ENCODE assay signal across 8 cellular contexts in genomic region chr2:237923507-237924163, GRCh38. TPM values are rescaled to one million over a fixed set of nuclear protein-coding genes. Genes with fewer than 3 reads are reported as not detected.
DNase-seq lines count a peak whose midpoint lies in the region; ATAC-seq, FAIRE-seq and TF ChIP-seq lines count a peak whose summit lies in the region.

No MANE protein-coding gene starts in this region.

- no peaks in the 10 kb centered on the region; the same call in 1 of the 2 replicates for H3K9me3 ChIP-seq in SJCRH30 (replicated peaks)

- H3K27me3 Mint-ChIP-seq in glutamatergic neuron (ENCODE audit: unreplicated experiment) (peaks cover 8% of the 10 kb centered on the region), progenitor cell of endocrine pancreas (peaks cover 12% of the 10 kb centered on the region)

- TF ChIP-seq POLR2A in GM12891 (IDR thresholded peaks at IDR 0.05; ENCODE audit: low read depth, low read length) = no peak

- no peak overlapping the region for H3K27ac ChIP-seq in SJCRH30
- H3K27ac ChIP-seq in urinary bladder (ENCODE audit: low read depth) = peak overlapping the region; percentile 71

- peak; percentile 92 for ATAC-seq in HG03103 (IDR thresholded peaks at IDR 0.05; ENCODE audit: low read depth, unreplicated experiment)

- peaks cover 2% of the 10 kb centered on the region for H3K4me1 Mint-ChIP-seq in glutamatergic neuron (ENCODE audit: low read depth, unreplicated experiment)
- no peaks in the 10 kb centered on the region for H3K4me1 Mint-ChIP-seq in progenitor cell of endocrine pancreas (ENCODE audit: low read depth)

- peak; percentile 98 for TF ChIP-seq CTCF in glutamatergic neuron (IDR thresholded peaks at IDR 0.05; ENCODE audit: partially characterized antibody, unreplicated experiment)
- TF ChIP-seq CTCF in progenitor cell of endocrine pancreas (IDR thresholded peaks at IDR 0.05; ENCODE audit: unreplicated experiment) = peak; percentile 97

- FAIRE-seq in GM12891 (lab: Jason Lieb, UNC) = peak; percentile 66

- DNase-seq in GM12891 (ENCODE audit: insufficient read length, low spot score) = peak; percentile 96
- peak; percentile 61 to 78 for DNase-seq in SJCRH30
- DNase-seq in activated gamma-delta T cell treated with anti-CD3 and anti-CD28 coated beads, Interleukin-2, amount 50 U/mL, for 16 hours (ENCODE audit: low read depth) = peak; percentile 65
- peak; percentile 90 for DNase-seq in glutamatergic neuron
- peak; percentile 74 for DNase-seq in progenitor cell of endocrine pancreas (ENCODE audit: low spot score, unreplicated experiment)
- no peak for DNase-seq in OCI-M2 (lab: John Stamatoyannopoulos, UW; ENCODE audit: unreplicated experiment)

- peak overlapping the region; percentile 55 for H3K4me3 Mint-ChIP-seq in glutamatergic neuron (ENCODE audit: unreplicated experiment)
- no peak overlapping the region for H3K4me3 Mint-ChIP-seq in progenitor cell of endocrine pancreas (ENCODE audit: low read depth)

- H3K27ac Mint-ChIP-seq in glutamatergic neuron (ENCODE audit: unreplicated experiment) = no peak overlapping the region
- no peak overlapping the region for H3K27ac Mint-ChIP-seq in progenitor cell of endocrine pancreas

- H3K9me3 Mint-ChIP-seq in glutamatergic neuron (ENCODE audit: unreplicated experiment) (peaks cover 1% of the 10 kb centered on the region), progenitor cell of endocrine pancreas (ENCODE audit: low read depth) (no peaks in the 10 kb centered on the region)

- WGBS in urinary bladder = 6% methylated on average over 32 of the region's 32 CpGs

- H3K36me3 Mint-ChIP-seq in glutamatergic neuron (ENCODE audit: unreplicated experiment) = peaks cover 6% of the 10 kb centered on the region
- peaks cover 4% of the 10 kb centered on the region for H3K36me3 Mint-ChIP-seq in progenitor cell of endocrine pancreas (ENCODE audit: insufficient read depth)

- H3K36me3 ChIP-seq in SJCRH30 = no peaks in the 10 kb centered on the region
- H3K36me3 ChIP-seq in urinary bladder (ENCODE audit: insufficient read depth) = no peaks in the 10 kb centered on the region

- no peaks in the 10 kb centered on the region for H3K4me1 ChIP-seq in SJCRH30
- no peaks in the 10 kb centered on the region for H3K4me1 ChIP-seq in urinary bladder (ENCODE audit: insufficient read depth)

- H3K4me3 ChIP-seq in SJCRH30 (peak overlapping the region; percentile 22; the same call in 1 of the 2 replicates), urinary bladder (ENCODE audit: low read depth, low read length) (peak overlapping the region; percentile 34)

- no peaks in the 10 kb centered on the region for H3K27me3 ChIP-seq in SJCRH30

TF ChIP-seq in GM12891, 5 proteins besides CTCF, POLR2A, EP300 and RAD21:
- no peak for TF ChIP-seq POLR2AphosphoS5 (IDR thresholded peaks at IDR 0.05; ENCODE audit: low read depth, low read length)
- no peak for TF ChIP-seq SPI1 (IDR thresholded peaks at IDR 0.05; ENCODE audit: low read depth, low read length)
- TF ChIP-seq TAF1 (IDR thresholded peaks at IDR 0.05; ENCODE audit: low read depth, low read length) = no peak
- no peak for TF ChIP-seq POU2F2 (IDR thresholded peaks at IDR 0.05; ENCODE audit: low read depth, low read length)
- TF ChIP-seq PAX5 (IDR thresholded peaks at IDR 0.05; ENCODE audit: insufficient read depth, low read length, severe bottlenecking) = no peak

RNA-seq across cellular contexts. Expression of gene UBE2F, which starts 43.2 kb away (rescaled TPM):
- 18.1 TPM for polyA plus RNA-seq in GM12891 (2012; ENCODE audit: low read depth, missing spikeins)
- total RNA-seq in SJCRH30 (2014; rRNA removed; shearing (Covaris generic)) = 46.4 and 50.5 TPM in 2 replicates
- total RNA-seq in glutamatergic neuron (ENCODE audit: unreplicated experiment) (43.0 TPM), progenitor cell of endocrine pancreas (38.6 and 47.9 TPM in 2 replicates), urinary bladder (25.9 TPM)
- polyA plus RNA-seq in urinary bladder = 38.3 TPM
